ENCODE assay signal across 8 cellular contexts in genomic region chr12:24903305-24904088, GRCh38. TPM values are rescaled to one million over a fixed set of nuclear protein-coding genes. Genes with fewer than 3 reads are reported as not detected.
A peak's percentile ranks its signal among the peaks of the same experiment; 100 is the strongest.
DNase-seq lines count a peak whose midpoint lies in the region; ATAC-seq and TF ChIP-seq lines count a peak whose summit lies in the region.

No MANE protein-coding gene starts in this region.

- CTCF ChIA-PET in WTC11 (lab: Charles Lee) = no interaction called here

- H3K36me3 Mint-ChIP-seq in WTC11 = peaks cover 13% of the 10 kb centered on the region

- H3K4me3 ChIP-seq in GM06990 (replicated peaks; ENCODE audit: low read depth, low read length) (peak overlapping the region; percentile 71), heart right ventricle (peak overlapping the region in 9 of 10 donors; percentile 38 to 69 (median 58))

- peaks cover 3% of the 10 kb centered on the region; the same call in 1 of the 2 replicates for H3K27me3 Mint-ChIP-seq in WTC11 (ENCODE audit: low read depth)

- H3K36me3 ChIP-seq in GM06990 (ENCODE audit: control insufficient read depth, insufficient read depth, low read length) = no peaks in the 10 kb centered on the region
- H3K36me3 ChIP-seq in heart right ventricle = no peaks in the 10 kb centered on the region

- H3K27me3 ChIP-seq in GM06990 (replicated peaks; ENCODE audit: control insufficient read depth, insufficient read depth, low read length) = no peaks in the 10 kb centered on the region
- peaks cover 8 to 45% (median 33%) of the 10 kb centered on the region in 7 donors for H3K27me3 ChIP-seq in heart right ventricle

- WGBS in heart right ventricle, 2 donors = 11 to 17% methylated on average over 27 of the region's 27 CpGs

- H3K27ac ChIP-seq in heart right ventricle = peak overlapping the region in 6 of 10 donors; percentile 23 to 91 (median 45)

- H3K4me1 ChIP-seq in heart right ventricle = peaks cover 0 to 52% (median 11%) of the 10 kb centered on the region in 9 donors

- TF ChIP-seq CTCF in GM06990 (IDR thresholded peaks at IDR 0.05; ENCODE audit: insufficient read depth, low read length, poor library complexity, severe bottlenecking) (no peak), WTC11 (IDR thresholded peaks at IDR 0.05) (no peak), heart right ventricle (IDR thresholded peaks at IDR 0.05) (no peak)

- ATAC-seq in WTC11 (peak; percentile 1; the same call in 1 of the 2 replicates), heart right ventricle (peak in 3 of 8 donors; percentile 35 to 37 (median 37)), GM19351 (IDR thresholded peaks at IDR 0.05; ENCODE audit: unreplicated experiment) (no peak), HG02938 (IDR thresholded peaks at IDR 0.05; ENCODE audit: unreplicated experiment) (no peak)

- POLR2A ChIA-PET in WTC11 (lab: Charles Lee) = interaction anchor here (0.7 kb wide), 1 partner anchor 43 kb away, joined by 3 read pairs; no protein-coding TSS in a partner anchor

- H3K27ac Mint-ChIP-seq in WTC11 = peak overlapping the region; percentile 79; the same call in 1 of the 2 replicates

- intact Hi-C loops in heart right ventricle (cut with DNase I) = no loop called here

- DNase-seq in GM06990 (ENCODE audit: extremely low read depth, insufficient read length) = no peak
- DNase-seq in WTC11 (ENCODE audit: low spot score) = no peak
- no peak for DNase-seq in heart right ventricle
- peak; percentile 56 for DNase-seq in putamen (ENCODE audit: low spot score)
- no peak for DNase-seq in NCI-H2029 treated with DMSO at 0.1 percent for 48 hours (lab: John Stamatoyannopoulos, UW)
- no peak for DNase-seq in stimulated activated naive CD4-positive, alpha-beta T cell treated with Interleukin-2 at 50 U/mL for 16 hours (lab: John Stamatoyannopoulos, UW)

- H3K4me1 Mint-ChIP-seq in WTC11 = peaks cover 22% of the 10 kb centered on the region

- no peaks in the 10 kb centered on the region for H3K9me3 ChIP-seq in heart right ventricle

- H3K4me3 Mint-ChIP-seq in WTC11 = no peak overlapping the region; the same call in 1 of the 2 replicates

- H3K9me3 Mint-ChIP-seq in WTC11 = no peaks in the 10 kb centered on the region

TF ChIP-seq in WTC11, 78 proteins besides CTCF, POLR2A, EP300 and RAD21:
- TF ChIP-seq MYBL2 (CRISPR knock-in tag; IDR thresholded peaks at IDR 0.05) (no peak), TP53 (CRISPR knock-in tag; IDR thresholded peaks at IDR 0.05) (no peak), ZNF512 (CRISPR knock-in tag; IDR thresholded peaks at IDR 0.05; ENCODE audit: borderline replicate concordance) (no peak), EMX1 (CRISPR knock-in tag; IDR thresholded peaks at IDR 0.05) (no peak), ZNF671 (CRISPR knock-in tag; IDR thresholded peaks at IDR 0.05) (no peak), ESRRA (CRISPR knock-in tag; IDR thresholded peaks at IDR 0.05; ENCODE audit: borderline replicate concordance) (no peak), RELA (CRISPR knock-in tag; IDR thresholded peaks at IDR 0.05; ENCODE audit: borderline replicate concordance) (no peak), GABPB1 (CRISPR knock-in tag; IDR thresholded peaks at IDR 0.05) (no peak), NR3C1 (CRISPR knock-in tag; conservative IDR thresholded peaks at IDR 0.05; ENCODE audit: low read depth) (no peak), JAZF1 (CRISPR knock-in tag; IDR thresholded peaks at IDR 0.05) (no peak)
- TF ChIP-seq, protein P1, sequence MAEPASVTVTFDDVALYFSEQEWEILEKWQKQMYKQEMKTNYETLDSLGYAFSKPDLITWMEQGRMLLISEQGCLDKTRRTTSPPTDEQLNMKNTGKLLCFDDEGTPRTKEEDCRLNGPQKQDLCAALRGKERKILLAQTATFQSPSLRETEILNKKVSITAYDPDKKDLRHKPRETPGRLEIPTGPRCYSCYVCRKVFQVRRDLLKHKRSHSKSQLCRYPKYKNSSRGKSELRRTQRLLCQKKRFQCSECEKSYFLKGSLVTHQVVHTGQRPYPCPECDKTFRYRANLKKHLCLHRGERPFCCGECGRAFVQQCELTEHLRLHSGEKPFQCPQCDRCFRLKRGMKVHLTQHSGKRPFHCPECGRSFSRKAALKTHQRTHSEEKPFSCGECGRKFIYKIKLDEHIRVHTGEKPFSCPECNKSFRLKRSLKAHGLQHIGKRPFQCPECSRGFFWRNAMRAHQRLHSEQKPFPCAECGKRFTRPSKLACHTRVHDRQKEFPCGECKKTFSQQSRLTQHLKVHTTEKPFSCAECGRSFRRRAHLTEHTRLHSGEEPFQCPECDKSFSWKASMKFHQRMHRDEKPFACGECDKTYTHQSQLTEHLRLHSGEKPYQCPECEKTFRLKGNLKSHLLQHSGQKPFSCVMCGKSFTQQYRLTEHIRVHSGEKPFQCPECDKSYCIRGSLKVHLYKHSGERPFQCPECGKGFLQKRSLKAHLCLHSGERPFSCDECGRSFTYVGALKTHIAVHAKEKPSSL (CRISPR knock-in tag; conservative IDR thresholded peaks at IDR 0.05) = no peak
- TF ChIP-seq, protein P2, sequence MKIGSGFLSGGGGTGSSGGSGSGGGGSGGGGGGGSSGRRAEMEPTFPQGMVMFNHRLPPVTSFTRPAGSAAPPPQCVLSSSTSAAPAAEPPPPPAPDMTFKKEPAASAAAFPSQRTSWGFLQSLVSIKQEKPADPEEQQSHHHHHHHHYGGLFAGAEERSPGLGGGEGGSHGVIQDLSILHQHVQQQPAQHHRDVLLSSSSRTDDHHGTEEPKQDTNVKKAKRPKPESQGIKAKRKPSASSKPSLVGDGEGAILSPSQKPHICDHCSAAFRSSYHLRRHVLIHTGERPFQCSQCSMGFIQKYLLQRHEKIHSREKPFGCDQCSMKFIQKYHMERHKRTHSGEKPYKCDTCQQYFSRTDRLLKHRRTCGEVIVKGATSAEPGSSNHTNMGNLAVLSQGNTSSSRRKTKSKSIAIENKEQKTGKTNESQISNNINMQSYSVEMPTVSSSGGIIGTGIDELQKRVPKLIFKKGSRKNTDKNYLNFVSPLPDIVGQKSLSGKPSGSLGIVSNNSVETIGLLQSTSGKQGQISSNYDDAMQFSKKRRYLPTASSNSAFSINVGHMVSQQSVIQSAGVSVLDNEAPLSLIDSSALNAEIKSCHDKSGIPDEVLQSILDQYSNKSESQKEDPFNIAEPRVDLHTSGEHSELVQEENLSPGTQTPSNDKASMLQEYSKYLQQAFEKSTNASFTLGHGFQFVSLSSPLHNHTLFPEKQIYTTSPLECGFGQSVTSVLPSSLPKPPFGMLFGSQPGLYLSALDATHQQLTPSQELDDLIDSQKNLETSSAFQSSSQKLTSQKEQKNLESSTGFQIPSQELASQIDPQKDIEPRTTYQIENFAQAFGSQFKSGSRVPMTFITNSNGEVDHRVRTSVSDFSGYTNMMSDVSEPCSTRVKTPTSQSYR (CRISPR knock-in tag; IDR thresholded peaks at IDR 0.05) = no peak

RNA-seq across cellular contexts. Expression of gene BCAT1, which starts 45.4 kb away (rescaled TPM):
- 239 to 267 TPM (median 240 TPM) in 3 replicates for total RNA-seq in WTC11 (2021)
- total RNA-seq in heart right ventricle = 10 to 100 TPM in 1 of 10 donors, 1 to 10 TPM in 9; 1.4 to 17.0 (median 2.8) TPM
- polyA plus RNA-seq in heart right ventricle = 1 to 10 TPM in 1 of 2 donors, under 1 TPM in 1; 0.95 to 1.6 TPM

Comparison
In these comparisons a context has a peak if more than half of its experiments do, and no peak if none do; other contexts are left out.
1. RNA of gene BCAT1, which starts 45.4 kb away (total RNA-seq): 239 to 267 TPM in WTC11; 1.4 to 17.0 TPM in heart right ventricle; every median in the first group is over 10 times any median in the second.